8 cellular contexts compared by ENCODE assay signal in genomic region chr14:59161571-59162175, GRCh38. TPM values are rescaled to one million over a fixed set of nuclear protein-coding genes. Genes with fewer than 3 reads are reported as not detected.
DNase-seq lines count a peak whose midpoint lies in the region; ATAC-seq, FAIRE-seq and TF ChIP-seq lines count a peak whose summit lies in the region.

No MANE protein-coding gene starts in this region.

- 0 out of 6 replicates have a peak overlapping the region, but pooled peaks of 1 of the 2 experiments have one; percentile 19 for H3K27ac ChIP-seq in A549

- 46% methylated on average over 7 of the region's 7 CpGs for WGBS in A549 (ENCODE audit: missing lambda C conversion rate)

- no peak for TF ChIP-seq RAD21 in A549 (conservative IDR thresholded peaks at IDR 0.05 in 1 of 2, IDR thresholded peaks at IDR 0.05 in 1 of 2)

- H3K4me1 Mint-ChIP-seq in osteocyte (ENCODE audit: unreplicated experiment), result peaks cover 20% of the 10 kb centered on the region

- no peak for FAIRE-seq in A549 (lab: Jason Lieb, UNC)

- DNase-seq in A549 (ENCODE audit: low read depth in 1 of 2, low spot score in 1 of 2) (peak; percentile 27 to 67), NCI-H2227 (lab: John Stamatoyannopoulos, UW; ENCODE audit: unreplicated experiment) (peak; percentile 53), osteocyte (ENCODE audit: extremely low spot score, unreplicated experiment) (no peak), superior temporal gyrus (ENCODE audit: extremely low spot score) (no peak)
- no peak for DNase-seq in stimulated activated CD4-positive, alpha-beta T cell treated with anti-CD3 and anti-CD28 coated beads, Interleukin-2, amount 100 ng/mL, for 48 hours

- H3K27me3 Mint-ChIP-seq in osteocyte (ENCODE audit: unreplicated experiment), result peaks cover 29% of the 10 kb centered on the region

- no peak overlapping the region for H3K4me3 Mint-ChIP-seq in osteocyte (ENCODE audit: unreplicated experiment)

- no peaks in the 10 kb centered on the region for H3K36me3 Mint-ChIP-seq in osteocyte (ENCODE audit: unreplicated experiment)

- H3K9me3 ChIP-seq in A549, result no peaks in the 10 kb centered on the region

- POLR2A ChIA-PET in A549 (lab: Yijun Ruan, JAX), result interaction anchor here (0.6 kb wide), 1 partner anchor 38 kb away, joined by 3 read pairs; no protein-coding TSS in a partner anchor

- TF ChIP-seq POLR2A in A549 (IDR thresholded peaks at IDR 0.05; ENCODE audit: low read length), result no peak

- peak overlapping the region; percentile 56 for H3K27ac Mint-ChIP-seq in osteocyte (ENCODE audit: unreplicated experiment)

- H3K4me3 ChIP-seq in A549, result no peak overlapping the region

- TF ChIP-seq CTCF in A549 (IDR thresholded peaks at IDR 0.05) (no peak), osteocyte (IDR thresholded peaks at IDR 0.05) (no peak)

- peaks cover 13% of the 10 kb centered on the region; the same call in 1 of the 3 replicates for H3K4me1 ChIP-seq in A549

- peak; percentile 71 to 84 for ATAC-seq in A549
- peak; percentile 68 for ATAC-seq in GM19043 (IDR thresholded peaks at IDR 0.05; ENCODE audit: low read depth, unreplicated experiment)
- ATAC-seq in esophagus mucosa, result peak; percentile 82
- no peak for ATAC-seq in HG03439 (IDR thresholded peaks at IDR 0.05; ENCODE audit: unreplicated experiment)

- H3K9me3 Mint-ChIP-seq in osteocyte (ENCODE audit: unreplicated experiment), result no peaks in the 10 kb centered on the region

- CTCF ChIA-PET in A549 (lab: Yijun Ruan, JAX), result interaction anchor here (1.3 to 1.5 kb wide), 2 partner anchors 28 to 102 kb away, joined by 3 read pairs; no protein-coding TSS in a partner anchor

- TF ChIP-seq EP300 in A549 (IDR thresholded peaks at IDR 0.05), result no peak

- peak overlapping the region; percentile 37; the same call in 2 of the 3 replicates for H3K4me2 ChIP-seq in A549

TF ChIP-seq in A549, 52 proteins besides CTCF, POLR2A, EP300 and RAD21:
- TF ChIP-seq TP53 (CRISPR knock-in tag; IDR thresholded peaks at IDR 0.05) (no peak), FOSL2 (IDR thresholded peaks at IDR 0.05) (no peak), FOSL2 (CRISPR knock-in tag; IDR thresholded peaks at IDR 0.05) (0 out of 2 replicates have a peak, but pooled peaks have one; percentile 8), CEBPB (IDR thresholded peaks at IDR 0.05) (peak in 1 of 2 experiments; percentile 39; a peak in 1 of 4 replicates)

RNA-seq across cellular contexts. Expression of gene DAAM1, which starts 26.8 kb away (rescaled TPM):
- polyA plus RNA-seq in A549 (2011; rRNA removed) (8.3 and 10.8 TPM in 2 replicates), A549 (2017; fragmentation: RNase III; extraction: RNeasy Plus Mini Kit Qiagen cat#74134 plus additional on column Dnase treatment) (5.0 to 7.7 TPM (median 6.8 TPM) in 3 replicates)
- 1.1 and 1.3 TPM in 2 replicates for polyA plus RNA-seq in A549 (2012; cell fraction: cytosol; rRNA removed)
- 1.4 and 2.2 TPM in 2 replicates for polyA plus RNA-seq in A549 (2012; cell fraction: nucleus; rRNA removed)
- 8.1 and 11.1 TPM in 2 replicates for polyA minus RNA-seq in A549 (2011; rRNA and poly(A)+ RNA removed)
- total RNA-seq in esophagus mucosa (67.4 TPM), osteocyte (22.8 and 24.7 TPM in 2 replicates)

Comparison
In these comparisons a context has a peak if more than half of its experiments do, and no peak if none do; other contexts are left out.
1. DNase-seq: peak in A549 (2 of 2) and NCI-H2227 (single experiment); none in osteocyte (single experiment), superior temporal gyrus (single experiment) and stimulated activated CD4-positive, alpha-beta T cell treated with anti-CD3 and anti-CD28 coated beads, Interleukin-2, amount 100 ng/mL, for 48 hours (0 of 2).